In the genomic region with DNA sequence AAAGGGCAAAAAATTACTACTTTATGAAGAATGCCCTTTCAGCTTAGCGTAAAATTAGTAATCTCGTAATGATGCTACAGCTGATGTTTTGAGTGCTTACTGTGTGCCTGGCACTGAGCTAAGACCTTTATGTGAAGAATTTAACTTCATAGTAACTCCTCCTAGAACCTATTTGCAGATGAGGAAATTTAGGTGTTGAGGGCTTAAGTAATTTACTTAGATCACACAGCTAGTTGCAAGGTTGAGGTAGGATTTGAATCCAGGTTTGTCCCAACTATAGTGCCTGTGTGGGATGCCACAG, we compare ENCODE assay signal across 9 cellular contexts. TPM values are rescaled to one million over a fixed set of nuclear protein-coding genes. Genes with fewer than 3 reads are reported as not detected.
A peak's percentile ranks its signal among the peaks of the same experiment; 100 is the strongest.
DNase-seq lines count a peak whose midpoint lies in the region; ATAC-seq and TF ChIP-seq lines count a peak whose summit lies in the region.
"Had no signal": no experiment of that assay in that cellular context is flagged by ENCODE, and none has a peak within 500 bp of the region (broad histone marks: within the 10 kb centered on the region; RNA-seq: fewer than 3 reads in every experiment).

No MANE protein-coding gene starts in this region.

- ATAC-seq in PC-3: no peak
- ATAC-seq in HG03521 (IDR thresholded peaks at IDR 0.05; ENCODE audit: unreplicated experiment): no peak

- peaks cover 4% of the 10 kb centered on the region; the same call in 1 of the 2 replicates for H4K20me1 ChIP-seq in PC-3 (ENCODE audit: low read length)

- peak overlapping the region; percentile 61; the same call in 1 of the 2 replicates for H2AFZ ChIP-seq in PC-3 (ENCODE audit: low read length)

- H3K4me1 ChIP-seq in PC-3 (ENCODE audit: insufficient read depth, low read length): peaks cover 25% of the 10 kb centered on the region

- H3K9me3 ChIP-seq in PC-3 (ENCODE audit: low read length): no peaks in the 10 kb centered on the region

- peak overlapping the region; percentile 86 for H3K4me3 ChIP-seq in GM06990 (replicated peaks; ENCODE audit: low read depth, low read length)
- H3K4me3 ChIP-seq in PC-3 (ENCODE audit: low read length): peak overlapping the region; percentile 76

- no peaks in the 10 kb centered on the region for H3K9me2 ChIP-seq in PC-3 (replicated peaks; ENCODE audit: low read length)

- intact Hi-C loops in PC-3 (cut with micrococcal nuclease): loop anchor here (2.0 to 10.0 kb wide), 2 partner anchors 67 to 235 kb away; a partner anchor contains a TSS

- H3K36me3 Mint-ChIP-seq in progenitor cell of endocrine pancreas (ENCODE audit: insufficient read depth): peaks cover 10% of the 10 kb centered on the region

- H3F3A ChIP-seq in PC-3 (ENCODE audit: low read length, unreplicated experiment): no peaks in the 10 kb centered on the region

- H3K4me3 Mint-ChIP-seq in progenitor cell of endocrine pancreas (ENCODE audit: low read depth): peak overlapping the region; percentile 81

- H3K4me1 Mint-ChIP-seq in progenitor cell of endocrine pancreas (ENCODE audit: low read depth): peaks cover 10% of the 10 kb centered on the region

- peaks cover 3% of the 10 kb centered on the region for H3K9me3 Mint-ChIP-seq in progenitor cell of endocrine pancreas (ENCODE audit: low read depth)

- TF ChIP-seq CTCF in GM06990 (IDR thresholded peaks at IDR 0.05; ENCODE audit: insufficient read depth, low read length, poor library complexity, severe bottlenecking) (no peak), PC-3 (conservative IDR thresholded peaks at IDR 0.05; ENCODE audit: low read depth, low read length) (no peak), progenitor cell of endocrine pancreas (IDR thresholded peaks at IDR 0.05; ENCODE audit: unreplicated experiment) (no peak)

- no TSS peak for BruUV-seq in PC-3 (replicated peaks; lab: Mats Ljungman, UMichigan)

- POLR2A ChIA-PET in PC-3 (lab: Charles Lee; ENCODE audit: unreplicated experiment): no interaction called here

- H3K27me3 ChIP-seq in GM06990 (replicated peaks; ENCODE audit: control insufficient read depth, insufficient read depth, low read length) (no peaks in the 10 kb centered on the region), PC-3 (ENCODE audit: low read length) (no peaks in the 10 kb centered on the region)

- DNase-seq in GM06990 (ENCODE audit: extremely low read depth, insufficient read length): no peak
- no peak for DNase-seq in PC-3
- no peak for DNase-seq in epithelial cell of prostate (ENCODE audit: low read depth, low spot score)
- no peak for DNase-seq in progenitor cell of endocrine pancreas (ENCODE audit: low spot score, unreplicated experiment)
- no peak for DNase-seq in RPMI8226
- DNase-seq in middle frontal gyrus (ENCODE audit: extremely low spot score, low spot score): no peak
- no peak for DNase-seq in COLO668 (lab: John Stamatoyannopoulos, UW; ENCODE audit: unreplicated experiment)
- DNase-seq: NCI-H2081 treated with DMSO at 0.1 percent for 48 hours had no signal

- H3K79me2 ChIP-seq in PC-3 (ENCODE audit: low read length): peaks cover 69% of the 10 kb centered on the region

- H3K27ac ChIP-seq in PC-3 (ENCODE audit: low read length) (no peak overlapping the region), epithelial cell of prostate (peak overlapping the region; percentile 69)

- H3K27me3 Mint-ChIP-seq in progenitor cell of endocrine pancreas: no peaks in the 10 kb centered on the region

- CTCF ChIA-PET in PC-3 (lab: Charles Lee): no interaction called here

- peak overlapping the region; percentile 84 for H3K4me2 ChIP-seq in PC-3 (ENCODE audit: low read length)

- H3K27ac Mint-ChIP-seq in progenitor cell of endocrine pancreas: peak overlapping the region; percentile 93

- H3K36me3 ChIP-seq in GM06990 (ENCODE audit: control insufficient read depth, insufficient read depth, low read length) (no peaks in the 10 kb centered on the region), PC-3 (ENCODE audit: low read depth, low read length) (peaks cover 3% of the 10 kb centered on the region; the same call in 1 of the 2 replicates)

- peak overlapping the region; percentile 97 for H3K9ac ChIP-seq in PC-3 (ENCODE audit: low read length)

RNA-seq across cellular contexts. Expression of a gene that starts 1.4 kb away (rescaled TPM):
- 28.5 and 31.0 TPM in 2 replicates for total RNA-seq in PC-3 (2014; rRNA removed)
- total RNA-seq in progenitor cell of endocrine pancreas: 95.8 and 103 TPM in 2 replicates
